8 cellular contexts compared by ENCODE assay signal in the genomic region with DNA sequence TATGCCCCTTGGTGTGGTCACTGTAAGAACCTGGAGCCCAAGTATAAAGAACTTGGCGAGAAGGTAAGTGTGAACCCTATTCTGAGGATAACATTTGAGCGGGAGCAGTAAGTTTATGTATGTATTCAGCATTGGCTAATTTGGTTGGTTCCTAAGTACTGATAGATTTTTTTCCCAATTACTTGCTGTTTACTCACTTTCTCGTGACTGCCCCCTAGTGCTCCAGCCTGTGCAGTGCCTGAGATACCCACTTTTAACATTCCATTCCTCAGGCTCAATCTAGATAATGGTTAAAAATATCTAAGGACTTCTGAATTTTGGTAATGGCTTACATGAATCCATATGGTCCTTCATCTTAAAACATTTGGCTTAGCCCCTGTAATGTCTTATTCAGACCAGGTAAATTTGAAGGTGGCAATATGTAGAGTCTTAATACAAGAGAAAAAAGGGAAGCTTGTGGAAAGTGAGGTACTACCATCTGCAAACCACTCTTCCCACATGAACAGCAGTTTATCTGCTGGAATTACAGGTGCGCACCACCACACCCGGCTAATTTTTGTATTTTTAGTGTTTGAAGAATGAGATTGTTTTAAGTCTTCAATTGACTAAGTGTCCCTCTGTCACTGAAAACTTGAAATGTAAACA. TPM values are rescaled to one million over a fixed set of nuclear protein-coding genes. Genes with fewer than 3 reads are reported as not detected.
DNase-seq lines count a peak whose midpoint lies in the region; TF ChIP-seq lines count a peak whose summit lies in the region.

No MANE protein-coding gene starts in this region.

- no peak overlapping the region for H3K56ac ChIP-seq in mesendoderm (ENCODE audit: low read length)

- no peak overlapping the region for H2BK15ac ChIP-seq in mesendoderm (replicated peaks; ENCODE audit: low read depth)

- H2BK120ac ChIP-seq in mesendoderm (ENCODE audit: low read depth, low read length) = no peak overlapping the region

- peak; percentile 59 to 78 (median 73) for TF ChIP-seq CTCF in testis (IDR thresholded peaks at IDR 0.05)

- no peak for TF ChIP-seq POLR2A in testis (IDR thresholded peaks at IDR 0.05)

- H2AK5ac ChIP-seq in mesendoderm (ENCODE audit: low read length) = no peak overlapping the region

- H3K4me3 ChIP-seq in mesendoderm (ENCODE audit: low read length) = no peak overlapping the region
- H3K4me3 ChIP-seq in testis = no peak overlapping the region

- no CpG with 5 or more reads among the region's 5 CpGs for WGBS in mesendoderm (ENCODE audit: extremely low coverage, insufficient coverage, low lambda C conversion rate)
- WGBS in testis, 2 donors = 72 to 78% methylated on average over 5 of the region's 5 CpGs

- no peak overlapping the region for H3K18ac ChIP-seq in mesendoderm (ENCODE audit: low read length)

- no peak overlapping the region for H4K5ac ChIP-seq in mesendoderm (ENCODE audit: low read length)

- DNase-seq in NCI-H2107 treated with DMSO at 0.1 percent for 48 hours (lab: John Stamatoyannopoulos, UW; ENCODE audit: unreplicated experiment) = peak; percentile 7
- no peak for DNase-seq in NCI-H2107 (lab: John Stamatoyannopoulos, UW)
- peak; percentile 65 for DNase-seq in NCI-H2171 treated with DMSO at 0.1 percent for 48 hours (lab: John Stamatoyannopoulos, UW)
- peak; percentile 57 for DNase-seq in activated CD4-positive, CD25-positive, alpha-beta regulatory T cell treated with anti-CD3 and anti-CD28 coated beads, Interleukin-2, amount 50 U/mL, for 72 hours
- peak; percentile 54 for DNase-seq in ecto neural progenitor cell (ENCODE audit: low spot score)
- DNase-seq in mesendoderm = peak; percentile 77
- peak; percentile 83 for DNase-seq in testis
- no peak for DNase-seq in HuH-7.5 (ENCODE audit: low spot score)

- H3K4ac ChIP-seq in mesendoderm (ENCODE audit: low read depth, low read length) = no peak overlapping the region

- H3K27ac ChIP-seq in mesendoderm (ENCODE audit: low read depth, low read length) = no peak overlapping the region
- no peak overlapping the region for H3K27ac ChIP-seq in testis

- no peaks in the 10 kb centered on the region for H3K4me1 ChIP-seq in mesendoderm (ENCODE audit: control insufficient read depth, low read depth, low read length)
- no peaks in the 10 kb centered on the region for H3K4me1 ChIP-seq in testis

- no peak overlapping the region for H4K8ac ChIP-seq in mesendoderm (ENCODE audit: low read depth, low read length)

- no peaks in the 10 kb centered on the region for H3K27me3 ChIP-seq in mesendoderm (ENCODE audit: insufficient read depth, low read length, poor library complexity)
- no peaks in the 10 kb centered on the region for H3K27me3 ChIP-seq in testis

- H3K36me3 ChIP-seq in mesendoderm (ENCODE audit: control insufficient read depth, insufficient read depth, low read length) (peaks cover 14% of the 10 kb centered on the region), testis (ENCODE audit: low read depth, missing control alignments) (no peaks in the 10 kb centered on the region)

- H3K79me1 ChIP-seq in mesendoderm (ENCODE audit: low read length) = no peaks in the 10 kb centered on the region

- H3K79me2 ChIP-seq in mesendoderm (ENCODE audit: control insufficient read depth, insufficient read depth, low read length) = no peaks in the 10 kb centered on the region

- no peak overlapping the region for H3K23ac ChIP-seq in mesendoderm (ENCODE audit: low read length)

- H2BK5ac ChIP-seq in mesendoderm (ENCODE audit: low read length) = no peak overlapping the region

- H3K9me3 ChIP-seq in testis = no peaks in the 10 kb centered on the region

- intact Hi-C loops in testis (cut with DNase I; ENCODE audit: low total_unique reads) = no loop called here

- H3K4me2 ChIP-seq in mesendoderm (ENCODE audit: low read length) = no peak overlapping the region

- no peak overlapping the region for H3K9ac ChIP-seq in mesendoderm (ENCODE audit: low read length)

RNA-seq across cellular contexts. Expression of gene ELL3, which starts 7.1 kb away (rescaled TPM):
- polyA plus RNA-seq in mesendoderm (2013, experiment 1 of 2) = 1.3 TPM
- polyA plus RNA-seq in mesendoderm (2013, experiment 2 of 2) = 1.7 TPM
- total RNA-seq in testis = 10 to 100 TPM; 16.9 to 18.6 TPM
- 66.3 TPM for polyA plus RNA-seq in testis (ENCODE audit: insufficient read depth, low read depth, low replicate concordance)

RNA-seq across cellular contexts. Expression of gene SERF2, which starts 22.4 kb away (rescaled TPM):
- 1,336 TPM for polyA plus RNA-seq in mesendoderm (2013, experiment 1 of 2)
- polyA plus RNA-seq in mesendoderm (2013, experiment 2 of 2) = 1,339 TPM
- total RNA-seq in testis = 100 to 1,000 TPM; 823 to 834 TPM
- polyA plus RNA-seq in testis (ENCODE audit: insufficient read depth, low read depth, low replicate concordance) = 745 TPM

RNA-seq across cellular contexts. Expression of gene PDIA3, which starts 23.5 kb away (rescaled TPM):
- polyA plus RNA-seq in mesendoderm (2013, experiment 1 of 2) = 404 TPM
- polyA plus RNA-seq in mesendoderm (2013, experiment 2 of 2) = 400 TPM
- 100 to 1,000 TPM; 113 to 120 TPM for total RNA-seq in testis
- 373 TPM for polyA plus RNA-seq in testis (ENCODE audit: insufficient read depth, low read depth, low replicate concordance)

RNA-seq across cellular contexts. Expression of gene SERINC4, which starts 30.3 kb away (rescaled TPM):
- polyA plus RNA-seq in mesendoderm (2013, experiment 1 of 2) = 0.08 TPM
- 0.10 TPM for polyA plus RNA-seq in mesendoderm (2013, experiment 2 of 2)
- total RNA-seq in testis = 10 to 100 TPM in 1 of 2 donors, 1 to 10 TPM in 1; 7.0 to 11.7 TPM
- 11.7 TPM for polyA plus RNA-seq in testis (ENCODE audit: insufficient read depth, low read depth, low replicate concordance)

RNA-seq across cellular contexts. Expression of gene HYPK, which starts 30.7 kb away (rescaled TPM):
- 337 TPM for polyA plus RNA-seq in mesendoderm (2013, experiment 1 of 2)
- 331 TPM for polyA plus RNA-seq in mesendoderm (2013, experiment 2 of 2)
- total RNA-seq in testis = 10 to 100 TPM; 15.4 to 35.7 TPM
- 9.6 TPM for polyA plus RNA-seq in testis (ENCODE audit: insufficient read depth, low read depth, low replicate concordance)

Comparison
In these comparisons a context has a peak if more than half of its experiments do, and no peak if none do; other contexts are left out.
1. DNase-seq: peak in NCI-H2107 treated with DMSO at 0.1 percent for 48 hours (single experiment), NCI-H2171 treated with DMSO at 0.1 percent for 48 hours (single experiment), activated CD4-positive, CD25-positive, alpha-beta regulatory T cell treated with anti-CD3 and anti-CD28 coated beads, Interleukin-2, amount 50 U/mL, for 72 hours (single experiment), ecto neural progenitor cell (single experiment), mesendoderm (single experiment) and testis (single experiment); none in NCI-H2107 (single experiment) and HuH-7.5 (single experiment).